ENCODE assay signal across 14 cellular contexts in the genomic region with DNA sequence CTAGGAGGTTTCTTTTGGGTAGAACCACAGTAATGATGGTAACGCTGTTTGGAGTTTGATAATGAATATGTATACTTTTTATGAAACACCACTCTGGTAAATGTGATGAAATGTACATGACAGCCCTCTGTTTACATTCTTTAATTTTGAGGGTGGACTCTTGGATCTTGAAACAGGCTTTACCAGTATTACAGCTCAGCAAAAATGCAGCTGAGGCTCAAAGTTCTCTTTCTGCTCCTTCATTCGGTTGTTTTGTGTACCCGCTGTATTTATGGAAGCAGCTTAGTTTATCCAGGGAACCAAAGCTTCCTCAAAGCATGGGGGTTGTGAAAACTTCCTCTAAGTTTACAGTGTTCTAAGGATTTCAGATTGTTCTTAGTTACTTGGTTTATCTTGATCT. TPM values are rescaled to one million over a fixed set of nuclear protein-coding genes. Genes with fewer than 3 reads are reported as not detected.
A peak's percentile ranks its signal among the peaks of the same experiment; 100 is the strongest.
DNase-seq lines count a peak whose midpoint lies in the region; ATAC-seq and TF ChIP-seq lines count a peak whose summit lies in the region.
"Had no signal": no experiment of that assay in that cellular context is flagged by ENCODE, and none has a peak within 500 bp of the region (broad histone marks: within the 10 kb centered on the region; RNA-seq: fewer than 3 reads in every experiment).

No MANE protein-coding gene starts in this region.

- H3K27me3 Mint-ChIP-seq in IgD-negative memory B cell (no peaks in the 10 kb centered on the region), endothelial cell (ENCODE audit: unreplicated experiment) (no peaks in the 10 kb centered on the region)
- H3K27me3 Mint-ChIP-seq: CD4-positive, alpha-beta memory T cell had no signal

- peak overlapping the region; percentile 72 for H3K27ac ChIP-seq in muscle layer of duodenum (ENCODE audit: low read length)

- H3K27ac Mint-ChIP-seq in IgD-negative memory B cell (peak overlapping the region in 2 of 3 donors; percentile 39 to 85), endothelial cell (ENCODE audit: unreplicated experiment) (peak overlapping the region; percentile 74)
- H3K27ac Mint-ChIP-seq: T-helper 2 cell treated with Interferon-gamma antibody and Interleukin-4, amounts not matched to agents 5 μg/mL and 100 μg/mL, for 36 hours had no signal

- no peak overlapping the region for H3K4me3 Mint-ChIP-seq in IgD-negative memory B cell
- H3K4me3 Mint-ChIP-seq in endothelial cell (ENCODE audit: unreplicated experiment) = no peak overlapping the region
- H3K4me3 Mint-ChIP-seq: T-helper 2 cell treated with Interferon-gamma antibody and Interleukin-4, amounts not matched to agents 5 μg/mL and 100 μg/mL, for 36 hours had no signal

- DNase-seq in Ammon's horn (ENCODE audit: low spot score) (peak; percentile 29), endothelial cell (ENCODE audit: low spot score) (no peak), NCI-H2029 (lab: John Stamatoyannopoulos, UW) (no peak), NCI-H2171 treated with DMSO at 0.1 percent for 48 hours (lab: John Stamatoyannopoulos, UW) (no peak)
- DNase-seq in activated CD4-positive, alpha-beta T cell treated with anti-CD3 and anti-CD28 coated beads, Interleukin-2, amount 50 U/mL, for 48 hours = no peak
- DNase-seq: activated CD8-positive, alpha-beta memory T cell treated with anti-CD3 and anti-CD28 coated beads, Interleukin-2, amount 50 U/mL, for 4 hours; aorta; CD4-positive, alpha-beta memory T cell; NCI-H1436; occipital lobe had no signal

- H3K9me3 Mint-ChIP-seq in IgD-negative memory B cell = no peaks in the 10 kb centered on the region
- no peaks in the 10 kb centered on the region for H3K9me3 Mint-ChIP-seq in endothelial cell (ENCODE audit: unreplicated experiment)
- H3K9me3 Mint-ChIP-seq: CD4-positive, alpha-beta memory T cell; T-helper 2 cell treated with Interferon-gamma antibody and Interleukin-4, amounts not matched to agents 5 μg/mL and 100 μg/mL, for 36 hours had no signal

- no peak for TF ChIP-seq CTCF in endothelial cell (IDR thresholded peaks at IDR 0.05; ENCODE audit: unreplicated experiment)

- no peaks in the 10 kb centered on the region for H3K27me3 ChIP-seq in muscle layer of duodenum (ENCODE audit: low read depth, low read length)

- H3K36me3 ChIP-seq in muscle layer of duodenum (ENCODE audit: control insufficient read depth in 1 of 2, insufficient read depth in 2 of 2, low read length in 2 of 2) = no peaks in the 10 kb centered on the region

- H3K4me3 ChIP-seq in muscle layer of duodenum (ENCODE audit: low read depth in 1 of 2, low read length in 2 of 2) = peak overlapping the region in 1 of 2 donors; percentile 16

- H3K4me1 ChIP-seq in muscle layer of duodenum (ENCODE audit: control insufficient read depth in 1 of 2, insufficient read depth in 2 of 2, low read length in 2 of 2) = peaks cover 10 to 15% of the 10 kb centered on the region in 2 donors

- ATAC-seq in HG02981 (IDR thresholded peaks at IDR 0.05; ENCODE audit: unreplicated experiment) = no peak

- H3K36me3 Mint-ChIP-seq in IgD-negative memory B cell (peaks cover 6% of the 10 kb centered on the region), endothelial cell (ENCODE audit: low read depth, unreplicated experiment) (no peaks in the 10 kb centered on the region)

- H3K4me1 Mint-ChIP-seq in IgD-negative memory B cell (peaks cover 14 to 24% (median 21%) of the 10 kb centered on the region in 3 donors), endothelial cell (ENCODE audit: unreplicated experiment) (peaks cover 14% of the 10 kb centered on the region)

- H3K9me3 ChIP-seq in muscle layer of duodenum (ENCODE audit: control insufficient read depth in 1 of 2, low read length in 2 of 2) = no peaks in the 10 kb centered on the region

RNA-seq across cellular contexts. Expression of gene GAPVD1, which starts 11.1 kb away (rescaled TPM):
- 33.7 TPM for polyA plus RNA-seq in IgD-negative memory B cell
- 37.9 TPM for total RNA-seq in endothelial cell (ENCODE audit: unreplicated experiment)

RNA-seq across cellular contexts. Expression of gene HSPA5, which starts 31.6 kb away (rescaled TPM):
- polyA plus RNA-seq in IgD-negative memory B cell = 147 TPM
- 260 TPM for total RNA-seq in endothelial cell (ENCODE audit: unreplicated experiment)
